8 cellular contexts compared by ENCODE assay signal in the genomic region with DNA sequence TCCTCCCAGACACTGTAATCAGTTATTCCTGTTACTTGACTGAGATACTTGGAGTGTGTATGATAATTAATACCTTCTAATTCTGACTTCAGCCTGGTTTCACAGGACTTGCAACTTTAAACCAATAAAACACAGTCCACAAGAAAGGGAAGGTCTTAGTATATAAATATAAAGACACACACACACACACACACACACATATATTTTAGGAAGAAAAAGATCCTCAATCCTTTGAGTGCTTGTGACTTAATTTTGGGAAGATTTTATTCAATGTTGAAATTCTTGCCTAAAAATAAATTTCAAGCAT. TPM values are rescaled to one million over a fixed set of nuclear protein-coding genes. Genes with fewer than 3 reads are reported as not detected.
A peak's percentile ranks its signal among the peaks of the same experiment; 100 is the strongest.
DNase-seq lines count a peak whose midpoint lies in the region; ATAC-seq and TF ChIP-seq lines count a peak whose summit lies in the region.

No MANE protein-coding gene starts in this region.

- peaks cover 22% of the 10 kb centered on the region for H3K4me1 Mint-ChIP-seq in memory B cell

- peak overlapping the region; percentile 91 for H3K4me3 Mint-ChIP-seq in memory B cell

- peaks cover 56% of the 10 kb centered on the region for H3K4me1 ChIP-seq in left ventricle myocardium inferior
- H3K4me1 ChIP-seq in adrenal gland (replicated peaks in 1 of 2) = peaks cover 6 to 27% of the 10 kb centered on the region in 2 donors
- H3K4me1 ChIP-seq in aorta (ENCODE audit: control insufficient read depth in 1 of 2, insufficient read depth in 2 of 2, low read length in 2 of 2) = peaks cover 3 to 4% of the 10 kb centered on the region in 2 donors

- H3K27ac Mint-ChIP-seq in memory B cell = peak overlapping the region; percentile 96

- TF ChIP-seq CTCF in left ventricle myocardium inferior (IDR thresholded peaks at IDR 0.05; ENCODE audit: borderline replicate concordance) (no peak), adrenal gland (IDR thresholded peaks at IDR 0.05) (no peak)

- ATAC-seq in left cardiac atrium (no peak), memory B cell (ENCODE audit: low read depth) (no peak), aorta (ENCODE audit: low FRiP score) (no peak)

- no peak for TF ChIP-seq POLR2A in adrenal gland (IDR thresholded peaks at IDR 0.05)

- H3K27me3 ChIP-seq in left ventricle myocardium inferior (ENCODE audit: low read depth) = no peaks in the 10 kb centered on the region
- no peaks in the 10 kb centered on the region for H3K27me3 ChIP-seq in adrenal gland
- H3K27me3 ChIP-seq in aorta (ENCODE audit: control insufficient read depth in 1 of 2, insufficient read depth in 2 of 2, low read length in 1 of 2) = no peaks in the 10 kb centered on the region

- intact Hi-C loops in left ventricle myocardium inferior (cut with micrococcal nuclease) (no loop called here), left cardiac atrium (cut with DNase I) (no loop called here), adrenal gland (cut with DNase I) (no loop called here), aorta (cut with DNase I) (no loop called here)

- no peak for DNase-seq in left ventricle myocardium inferior
- DNase-seq in left cardiac atrium = no peak
- no peak for DNase-seq in adrenal gland
- no peak for DNase-seq in memory B cell (ENCODE audit: low spot score in 2 of 2)
- DNase-seq in aorta = no peak
- no peak for DNase-seq in NCI-H2029 treated with DMSO at 0.1 percent for 48 hours (lab: John Stamatoyannopoulos, UW)
- no peak for DNase-seq in cerebellar nuclear complex (lab: John Stamatoyannopoulos, UW)
- no peak for DNase-seq in occipital lobe (lab: John Stamatoyannopoulos, UW)

- no peaks in the 10 kb centered on the region for H3K9me3 ChIP-seq in left ventricle myocardium inferior (replicated peaks)
- no peaks in the 10 kb centered on the region for H3K9me3 ChIP-seq in adrenal gland (replicated peaks in 1 of 3)
- no peaks in the 10 kb centered on the region for H3K9me3 ChIP-seq in aorta (ENCODE audit: control insufficient read depth, low read length)

- H3K9me3 Mint-ChIP-seq in memory B cell = no peaks in the 10 kb centered on the region

- H3K4me3 ChIP-seq in left ventricle myocardium inferior (peak overlapping the region; percentile 79), adrenal gland (peak overlapping the region in 2 of 4 donors; percentile 76 to 88), aorta (ENCODE audit: low read length in 2 of 2) (peak overlapping the region in 1 of 2 donors; percentile 95)

- peak overlapping the region; percentile 97 for H3K27ac ChIP-seq in left ventricle myocardium inferior (replicated peaks)
- peak overlapping the region; percentile 86 to 99 (median 94) for H3K27ac ChIP-seq in adrenal gland
- peak overlapping the region; percentile 87 to 94 for H3K27ac ChIP-seq in aorta (ENCODE audit: low read depth in 1 of 2, low read length in 2 of 2)

- H3K36me3 Mint-ChIP-seq in memory B cell = no peaks in the 10 kb centered on the region

- no peaks in the 10 kb centered on the region for H3K27me3 Mint-ChIP-seq in memory B cell

- H3K36me3 ChIP-seq in left ventricle myocardium inferior (no peaks in the 10 kb centered on the region), adrenal gland (replicated peaks in 1 of 2) (no peaks in the 10 kb centered on the region), aorta (ENCODE audit: control insufficient read depth in 1 of 2, insufficient read depth in 2 of 2, low read length in 1 of 2) (no peaks in the 10 kb centered on the region)

RNA-seq across cellular contexts. Expression of a gene that starts 0.7 kb away (rescaled TPM):
- total RNA-seq in left ventricle myocardium inferior = 9.9 TPM
- 10 to 100 TPM; 11.7 to 14.4 TPM for total RNA-seq in left cardiac atrium
- total RNA-seq in adrenal gland = 10 to 100 TPM; 15.3 to 33.1 (median 19.0) TPM
- polyA plus RNA-seq in adrenal gland = 10 to 100 TPM; 15.1 to 27.5 (median 18.0) TPM
- 10 to 100 TPM; 22.0 to 24.4 TPM for total RNA-seq in aorta
- polyA plus RNA-seq in aorta = 10 to 100 TPM; 10.9 to 22.9 TPM
- 43.5 TPM for total RNA-seq in occipital lobe
